In genomic region chr1:117553468-117553867, GRCh38 we compare ENCODE assay signal across 9 cellular contexts.
"Had no signal": no experiment of that assay in that cellular context is flagged by ENCODE, and none has a peak within 500 bp of the region (broad histone marks: within the 10 kb centered on the region; RNA-seq: fewer than 3 reads in every experiment).

No MANE protein-coding gene starts in this region.

- DNase-seq: H7, HFFc6, Karpas-422, KBM-7 had no signal

- H3K36me3 ChIP-seq: HAP-1 had no signal

- H3K27ac ChIP-seq: KMS-11 had no signal

- H3K9me3 ChIP-seq: HAP-1 had no signal

- FAIRE-seq: HTR-8/SVneo had no signal

- ATAC-seq: GM23338, HCT116 had no signal

- H3K4me1 ChIP-seq: HAP-1 had no signal

- H3K4me3 ChIP-seq: GM23338, HAP-1 had no signal

- H3K9ac ChIP-seq: KMS-11 had no signal

- H2AFZ ChIP-seq: GM23338 had no signal

- H3K4me2 ChIP-seq: GM23338, KMS-11 had no signal
